ENCODE assay signal across 8 cellular contexts in the genomic region with DNA sequence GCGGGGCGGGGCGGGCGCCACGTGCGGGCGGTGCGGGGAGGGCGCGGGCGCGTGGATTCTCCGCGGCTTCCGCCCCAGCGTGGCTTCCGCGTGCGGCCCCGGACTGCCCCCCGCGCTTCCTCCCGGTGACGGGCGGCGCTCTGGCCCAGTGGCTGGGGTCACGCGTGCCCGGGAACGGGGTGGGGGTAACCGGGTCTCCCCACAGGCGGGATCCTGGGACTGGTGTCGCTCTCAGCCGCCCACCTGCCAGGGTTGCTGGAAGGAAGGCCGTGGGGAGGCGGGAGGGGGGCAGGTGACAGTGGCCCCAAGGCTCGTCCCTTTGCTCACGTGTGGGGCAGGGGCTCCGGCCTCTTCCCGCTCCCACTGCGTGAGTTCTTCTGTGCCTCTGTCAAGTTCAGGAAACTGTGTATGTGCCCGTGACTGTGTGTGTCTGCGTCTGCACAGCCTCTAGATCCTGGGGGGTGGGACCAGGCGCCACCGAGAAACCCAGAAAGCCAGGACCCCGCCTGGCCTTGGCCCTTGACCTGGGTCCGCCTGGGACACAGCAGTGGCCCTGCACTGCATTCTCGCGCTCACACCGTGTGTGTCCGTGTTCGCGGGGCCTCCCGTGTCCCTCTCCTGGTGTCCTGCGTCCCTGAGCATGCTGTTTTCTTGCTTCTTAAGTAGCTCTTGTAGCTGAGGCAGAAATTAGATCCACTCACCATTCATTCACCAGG. TPM values are rescaled to one million over a fixed set of nuclear protein-coding genes. Genes with fewer than 3 reads are reported as not detected.
DNase-seq lines count a peak whose midpoint lies in the region; ATAC-seq and TF ChIP-seq lines count a peak whose summit lies in the region.

No MANE protein-coding gene starts in this region.

- no peaks in the 10 kb centered on the region for H3K9me3 Mint-ChIP-seq in dendritic cell treated with granulocyte-macrophage colony-stimulating factor and Interleukin-4, amounts not matched to agents 40 ng/mL and 50 ng/mL, for 4 days
- no peaks in the 10 kb centered on the region for H3K9me3 Mint-ChIP-seq in memory B cell

- no peaks in the 10 kb centered on the region for H3K36me3 ChIP-seq in thyroid gland

- peaks cover 60% of the 10 kb centered on the region for H3K4me1 Mint-ChIP-seq in dendritic cell treated with granulocyte-macrophage colony-stimulating factor and Interleukin-4, amounts not matched to agents 40 ng/mL and 50 ng/mL, for 4 days (ENCODE audit: low read depth)
- H3K4me1 Mint-ChIP-seq in memory B cell, result peaks cover 18% of the 10 kb centered on the region

- H3K27me3 Mint-ChIP-seq in dendritic cell treated with granulocyte-macrophage colony-stimulating factor and Interleukin-4, amounts not matched to agents 40 ng/mL and 50 ng/mL, for 4 days, result no peaks in the 10 kb centered on the region
- H3K27me3 Mint-ChIP-seq in memory B cell, result peaks cover 4% of the 10 kb centered on the region

- H3K27ac ChIP-seq in thyroid gland, result peak overlapping the region; percentile 86 to 96 (median 95)

- peak in 1 of 6 experiments; percentile 3 for TF ChIP-seq CTCF in thyroid gland (IDR thresholded peaks at IDR 0.05)

- H3K9me3 ChIP-seq in thyroid gland, result no peaks in the 10 kb centered on the region

- WGBS in thyroid gland, 2 donors, result 1 to 5% methylated on average over 16 to 21 of the region's 55 CpGs

- TF ChIP-seq POLR2A in thyroid gland (IDR thresholded peaks at IDR 0.05), result peak in 1 of 2 donors; percentile 71

- H3K36me3 Mint-ChIP-seq in dendritic cell treated with granulocyte-macrophage colony-stimulating factor and Interleukin-4, amounts not matched to agents 40 ng/mL and 50 ng/mL, for 4 days (ENCODE audit: low read depth), result peaks cover 40% of the 10 kb centered on the region
- peaks cover 1% of the 10 kb centered on the region for H3K36me3 Mint-ChIP-seq in memory B cell

- intact Hi-C loops in dendritic cell treated with granulocyte-macrophage colony-stimulating factor and Interleukin-4, amounts not matched to agents 40 ng/mL and 50 ng/mL, for 4 days (cut with micrococcal nuclease), result no loop called here
- intact Hi-C loops in thyroid gland (cut with DNase I), result no loop called here

- H3K4me3 ChIP-seq in thyroid gland (replicated peaks in 1 of 3), result peak overlapping the region; percentile 27 to 57 (median 45)

- ATAC-seq in HG02840 (IDR thresholded peaks at IDR 0.05; ENCODE audit: low FRiP score, unreplicated experiment) (peak; percentile 14), memory B cell (ENCODE audit: low read depth) (peak; percentile 41), HG02870 (IDR thresholded peaks at IDR 0.05; ENCODE audit: unreplicated experiment) (no peak)

- peak overlapping the region; percentile 95 for H3K27ac Mint-ChIP-seq in dendritic cell treated with granulocyte-macrophage colony-stimulating factor and Interleukin-4, amounts not matched to agents 40 ng/mL and 50 ng/mL, for 4 days
- H3K27ac Mint-ChIP-seq in memory B cell, result peak overlapping the region; percentile 92

- H3K27me3 ChIP-seq in thyroid gland, result no peaks in the 10 kb centered on the region

- peak; percentile 58 for DNase-seq in Daoy (ENCODE audit: low read depth)
- peak; percentile 42 for DNase-seq in T-helper 22 cell (ENCODE audit: low read depth)
- DNase-seq in memory B cell (ENCODE audit: low spot score in 2 of 2), result peak; percentile 37 to 61
- peak; percentile 84 to 85 for DNase-seq in thyroid gland
- DNase-seq in GDM1 (lab: John Stamatoyannopoulos, UW), result no peak

- peaks cover 20 to 44% of the 10 kb centered on the region in 2 donors for H3K4me1 ChIP-seq in thyroid gland

- H3K4me3 Mint-ChIP-seq in dendritic cell treated with granulocyte-macrophage colony-stimulating factor and Interleukin-4, amounts not matched to agents 40 ng/mL and 50 ng/mL, for 4 days, result peak overlapping the region; percentile 84
- H3K4me3 Mint-ChIP-seq in memory B cell, result peak overlapping the region; percentile 85

RNA-seq across cellular contexts. Expression of gene MAFK, which starts 0.9 kb away (rescaled TPM):
- 19.8 and 25.8 TPM in 2 replicates for total RNA-seq in Daoy (2014; rRNA removed; shearing (Covaris generic))
- total RNA-seq in thyroid gland, result 10 to 100 TPM; 16.8 to 26.7 (median 21.7) TPM

RNA-seq across cellular contexts. Expression of gene TMEM184A, which starts 24.6 kb away (rescaled TPM):
- total RNA-seq in Daoy (2014; rRNA removed; shearing (Covaris generic)), result 1.7 and 5.9 TPM in 2 replicates
- 1 to 10 TPM in 1 of 4 donors, under 1 TPM in 3; 0.44 to 3.0 (median 0.70) TPM for total RNA-seq in thyroid gland

RNA-seq across cellular contexts. Expression of gene INTS1, which starts 27.2 kb away (rescaled TPM):
- 42.9 and 61.6 TPM in 2 replicates for total RNA-seq in Daoy (2014; rRNA removed; shearing (Covaris generic))
- total RNA-seq in thyroid gland, result 10 to 100 TPM; 34.5 to 72.3 (median 65.5) TPM

RNA-seq across cellular contexts. Expression of gene PSMG3, which starts 38.4 kb away (rescaled TPM):
- total RNA-seq in Daoy (2014; rRNA removed; shearing (Covaris generic)), result 107 and 130 TPM in 2 replicates
- 10 to 100 TPM; 28.1 to 65.6 (median 50.2) TPM for total RNA-seq in thyroid gland
